Comparison of ENCODE assay signal across 1 cellular context in genomic region chr9:93566408-93567270, GRCh38.
TF ChIP-seq lines count a peak whose summit lies in the region.

No MANE protein-coding gene starts in this region.

TF ChIP-seq in HepG2, 621 proteins besides CTCF, POLR2A, EP300 and RAD21 (continued from another document and continues in another):
- peak; percentile 66; the same call in 1 of the 3 replicates for TF ChIP-seq MXI1 (IDR thresholded peaks at IDR 0.05; ENCODE audit: borderline replicate concordance, low read depth, low read length)
- no peak for TF ChIP-seq NR3C1 (CRISPR knock-in tag; IDR thresholded peaks at IDR 0.05)
- TF ChIP-seq ZNF10 (CRISPR knock-in tag; IDR thresholded peaks at IDR 0.05; ENCODE audit: borderline replicate concordance, low read depth), result no peak
- 0 out of 2 replicates have a peak, but pooled peaks have one; percentile 43 for TF ChIP-seq MED13 (CRISPR knock-in tag; IDR thresholded peaks at IDR 0.05)
- peak; percentile 94 for TF ChIP-seq MAZ (IDR thresholded peaks at IDR 0.05; ENCODE audit: borderline replicate concordance, low read depth, low read length)
- TF ChIP-seq MAZ (CRISPR knock-in tag; IDR thresholded peaks at IDR 0.05; ENCODE audit: low read depth), result peak; percentile 99
- 0 out of 2 replicates have a peak, but pooled peaks have one; percentile 39 for TF ChIP-seq PPARG (CRISPR knock-in tag; conservative IDR thresholded peaks at IDR 0.05)
- peak; percentile 81; the same call in 1 of the 2 replicates for TF ChIP-seq HES4 (CRISPR knock-in tag; IDR thresholded peaks at IDR 0.05; ENCODE audit: borderline replicate concordance)
- peak; percentile 27; the same call in 1 of the 2 replicates for TF ChIP-seq ZNF619 (CRISPR knock-in tag; IDR thresholded peaks at IDR 0.05)
- TF ChIP-seq ZNF503 (CRISPR knock-in tag; IDR thresholded peaks at IDR 0.05), result peak; percentile 77; the same call in 1 of the 2 replicates
- TF ChIP-seq RARA (CRISPR knock-in tag; IDR thresholded peaks at IDR 0.05), result 0 out of 2 replicates have a peak, but pooled peaks have one; percentile 13
- no peak for TF ChIP-seq FOXP4 (CRISPR knock-in tag; IDR thresholded peaks at IDR 0.05)
- no peak for TF ChIP-seq SRF (IDR thresholded peaks at IDR 0.05; ENCODE audit: low read depth, low read length)
- TF ChIP-seq FOXP1 (IDR thresholded peaks at IDR 0.05), result no peak
- no peak for TF ChIP-seq FOXP1 (CRISPR knock-in tag; IDR thresholded peaks at IDR 0.05)
- TF ChIP-seq ZNF724P (CRISPR knock-in tag; IDR thresholded peaks at IDR 0.05; ENCODE audit: borderline replicate concordance), result peak; percentile 70; the same call in 1 of the 2 replicates
- TF ChIP-seq PRPF4 (IDR thresholded peaks at IDR 0.05; ENCODE audit: low read depth, low read length, poor library complexity, severe bottlenecking), result no peak
- peak; percentile 77 for TF ChIP-seq ZNF264 (CRISPR knock-in tag; IDR thresholded peaks at IDR 0.05)
- TF ChIP-seq ZNF142 (CRISPR knock-in tag; IDR thresholded peaks at IDR 0.05), result peak; percentile 67
- peak; percentile 77; the same call in 1 of the 2 replicates for TF ChIP-seq ZNF788 (CRISPR knock-in tag; IDR thresholded peaks at IDR 0.05; ENCODE audit: borderline replicate concordance)
- 0 out of 2 replicates have a peak, but pooled peaks have one; percentile 27 for TF ChIP-seq DNMT1 (CRISPR knock-in tag; IDR thresholded peaks at IDR 0.05)
- TF ChIP-seq TRIM24 (CRISPR knock-in tag; IDR thresholded peaks at IDR 0.05), result no peak
- 0 out of 2 replicates have a peak, but pooled peaks have one; percentile 49 for TF ChIP-seq ZNF343 (CRISPR knock-in tag; IDR thresholded peaks at IDR 0.05)
- TF ChIP-seq ATF7 (IDR thresholded peaks at IDR 0.05), result no peak
- TF ChIP-seq ATF7 (CRISPR knock-in tag; IDR thresholded peaks at IDR 0.05), result 0 out of 2 replicates have a peak, but pooled peaks have one; percentile 14
- no peak for TF ChIP-seq BCLAF1 (IDR thresholded peaks at IDR 0.05)
- peak; percentile 58; the same call in 1 of the 2 replicates for TF ChIP-seq POGZ (CRISPR knock-in tag; IDR thresholded peaks at IDR 0.05)
- peak; percentile 54 for TF ChIP-seq IKZF4 (CRISPR knock-in tag; IDR thresholded peaks at IDR 0.05; ENCODE audit: borderline replicate concordance, low read depth, not compliant biosample characterization)
- TF ChIP-seq DPF2 (CRISPR knock-in tag; IDR thresholded peaks at IDR 0.05; ENCODE audit: borderline replicate concordance, low read depth), result no peak
- 0 out of 2 replicates have a peak, but pooled peaks have one; percentile 18 for TF ChIP-seq ZNF576 (CRISPR knock-in tag; IDR thresholded peaks at IDR 0.05)
- TF ChIP-seq HBP1 (CRISPR knock-in tag; IDR thresholded peaks at IDR 0.05; ENCODE audit: low read depth), result no peak; the same call in 1 of the 2 replicates
- TF ChIP-seq SOX6 (IDR thresholded peaks at IDR 0.05), result no peak
- peak; percentile 63 for TF ChIP-seq SOX6 (CRISPR knock-in tag; IDR thresholded peaks at IDR 0.05)
- TF ChIP-seq MAX (IDR thresholded peaks at IDR 0.05), result 0 out of 2 replicates have a peak, but pooled peaks have one; percentile 18
- TF ChIP-seq ZNF589 (CRISPR knock-in tag; conservative IDR thresholded peaks at IDR 0.05), result no peak
- TF ChIP-seq IRX3 (CRISPR knock-in tag; IDR thresholded peaks at IDR 0.05; ENCODE audit: borderline replicate concordance, low read depth), result no peak
- TF ChIP-seq ISL2 (CRISPR knock-in tag; IDR thresholded peaks at IDR 0.05), result peak; percentile 66; the same call in 1 of the 2 replicates
- peak; percentile 76 for TF ChIP-seq YY1 (IDR thresholded peaks at IDR 0.05; ENCODE audit: insufficient read depth, insufficient replicate concordance, low read depth, low read length)
- peak; percentile 81 for TF ChIP-seq PHF20 (CRISPR knock-in tag; IDR thresholded peaks at IDR 0.05)
- TF ChIP-seq ETV5 (CRISPR knock-in tag; IDR thresholded peaks at IDR 0.05; ENCODE audit: borderline replicate concordance), result peak; percentile 78; the same call in 1 of the 2 replicates
- no peak for TF ChIP-seq GMEB2 (CRISPR knock-in tag; IDR thresholded peaks at IDR 0.05; ENCODE audit: low read depth)
- peak; percentile 50; the same call in 1 of the 2 replicates for TF ChIP-seq DRAP1 (CRISPR knock-in tag; IDR thresholded peaks at IDR 0.05)
- peak; percentile 83; the same call in 1 of the 2 replicates for TF ChIP-seq SNAI1 (CRISPR knock-in tag; IDR thresholded peaks at IDR 0.05; ENCODE audit: borderline replicate concordance)
- peak; percentile 66 for TF ChIP-seq MXD3 (CRISPR knock-in tag; IDR thresholded peaks at IDR 0.05)
- TF ChIP-seq ZNF333 (CRISPR knock-in tag; IDR thresholded peaks at IDR 0.05; ENCODE audit: borderline replicate concordance), result peak; percentile 90
- TF ChIP-seq TOE1 (CRISPR knock-in tag; IDR thresholded peaks at IDR 0.05), result no peak
